In genomic region chrX:86023806-86024205, GRCh38 we compare ENCODE assay signal across 31 cellular contexts. TPM values are rescaled to one million over a fixed set of nuclear protein-coding genes. Genes with fewer than 3 reads are reported as not detected.
DNase-seq lines count a peak whose midpoint lies in the region; ATAC-seq, FAIRE-seq and TF ChIP-seq lines count a peak whose summit lies in the region.
"Had no signal": no experiment of that assay in that cellular context is flagged by ENCODE, and none has a peak within 500 bp of the region (broad histone marks: within the 10 kb centered on the region; RNA-seq: fewer than 3 reads in every experiment).

No MANE protein-coding gene starts in this region.

- no peak overlapping the region for H3K4me3 Mint-ChIP-seq in stimulated activated naive CD8-positive, alpha-beta T cell treated with anti-CD3 and anti-CD28 coated beads, Interleukin-15, amount 100 ng/mL, for 72 hours
- H3K4me3 Mint-ChIP-seq: activated CD4-positive, alpha-beta memory T cell treated with anti-CD3 and anti-CD28 coated beads for 36 hours; activated T-cell treated with anti-CD3 and anti-CD28 coated beads, Interleukin-2, amount 50 U/mL, for 72 hours; CD8-positive, alpha-beta T cell; central memory CD8-positive, alpha-beta T cell; natural killer cell treated with Interleukin-12 subunit alpha and Interleukin-12 subunit beta and Interleukin-15 and Interleukin-18, amount 100 ng/mL, for 72 hours; stimulated activated memory B cell treated with anti-CD40 and anti-IgM and Interleukin-4, amounts not matched to agents 10 μg/mL and 1 μg/mL and 100 μg/mL, for 72 hours had no signal

- TF ChIP-seq CTCF in PC-3 (conservative IDR thresholded peaks at IDR 0.05; ENCODE audit: low read depth, low read length), result no peak

- no peak overlapping the region for H3K4me2 ChIP-seq in PC-3 (ENCODE audit: low read length)
- H3K4me2 ChIP-seq: A549 had no signal

- H3K9me3 Mint-ChIP-seq in stimulated activated naive CD8-positive, alpha-beta T cell treated with anti-CD3 and anti-CD28 coated beads, Interleukin-15, amount 100 ng/mL, for 72 hours, result no peaks in the 10 kb centered on the region
- H3K9me3 Mint-ChIP-seq: activated CD4-positive, alpha-beta memory T cell treated with anti-CD3 and anti-CD28 coated beads for 36 hours; activated T-cell treated with anti-CD3 and anti-CD28 coated beads, Interleukin-2, amount 50 U/mL, for 72 hours; CD8-positive, alpha-beta T cell; central memory CD8-positive, alpha-beta T cell; natural killer cell treated with Interleukin-12 subunit alpha and Interleukin-12 subunit beta and Interleukin-15 and Interleukin-18, amount 100 ng/mL, for 72 hours; stimulated activated memory B cell treated with anti-CD40 and anti-IgM and Interleukin-4, amounts not matched to agents 10 μg/mL and 1 μg/mL and 100 μg/mL, for 72 hours had no signal

- POLR2A ChIA-PET in PC-3 (lab: Charles Lee; ENCODE audit: unreplicated experiment), result no interaction called here

- no peaks in the 10 kb centered on the region for H3F3A ChIP-seq in PC-3 (ENCODE audit: low read length, unreplicated experiment)

- H3K27me3 ChIP-seq in PC-3 (ENCODE audit: low read length), result no peaks in the 10 kb centered on the region
- H3K27me3 ChIP-seq: esophagus muscularis mucosa, heart right ventricle, ovary had no signal

- DNase-seq in ACHN, result peak; percentile 0
- peak; percentile 3 for DNase-seq in HCEC 1CT
- no peak for DNase-seq in PC-3
- DNase-seq in glomerular visceral epithelial cell (ENCODE audit: extremely low spot score), result peak; percentile 4
- no peak for DNase-seq in NCI-H2081 treated with DMSO at 0.1 percent for 48 hours (lab: John Stamatoyannopoulos, UW)
- DNase-seq in stimulated activated naive CD8-positive, alpha-beta T cell treated with anti-CD3 and anti-CD28 coated beads, Interleukin-15, amount 100 ng/mL, for 72 hours, result no peak
- DNase-seq in GM12892 (ENCODE audit: insufficient read length), result no peak
- DNase-seq: activated CD4-positive, alpha-beta memory T cell treated with anti-CD3 and anti-CD28 coated beads for 36 hours; activated CD4-positive, alpha-beta T cell treated with anti-CD3 and anti-CD28 coated beads for 1 hour; activated naive CD4-positive, alpha-beta T cell; activated T-cell treated with anti-CD3 and anti-CD28 coated beads, Interleukin-2, amount 50 U/mL, for 72 hours; CD8-positive, alpha-beta T cell; heart right ventricle; left cardiac atrium; NCI-H1436 treated with DMSO at 0.1 percent for 48 hours; NCI-H446 treated with DMSO at 0.1 percent for 48 hours; NCI-H82; ovary; T-helper 2 cell had no signal

- TF ChIP-seq POLR2A in GM12892 (IDR thresholded peaks at IDR 0.05; ENCODE audit: low read depth, low read length), result no peak

- no peaks in the 10 kb centered on the region for H3K4me1 ChIP-seq in PC-3 (ENCODE audit: insufficient read depth, low read length)
- H3K4me1 ChIP-seq: A549 had no signal

- no peak overlapping the region for H3K9ac ChIP-seq in PC-3 (ENCODE audit: low read length)

- H3K27ac ChIP-seq in PC-3 (ENCODE audit: low read length), result no peak overlapping the region
- H3K27ac ChIP-seq: A549, esophagus muscularis mucosa, heart right ventricle, ovary had no signal

- intact Hi-C loops in PC-3 (cut with micrococcal nuclease), result no loop called here

- no peaks in the 10 kb centered on the region for H3K9me2 ChIP-seq in PC-3 (replicated peaks; ENCODE audit: low read length)

- peaks cover 7% of the 10 kb centered on the region for H3K4me1 Mint-ChIP-seq in stimulated activated naive CD8-positive, alpha-beta T cell treated with anti-CD3 and anti-CD28 coated beads, Interleukin-15, amount 100 ng/mL, for 72 hours

- H3K79me2 ChIP-seq in PC-3 (ENCODE audit: low read length), result no peaks in the 10 kb centered on the region

- CTCF ChIA-PET in PC-3 (lab: Charles Lee), result no interaction called here

- no TSS peak for BruUV-seq in PC-3 (replicated peaks; lab: Mats Ljungman, UMichigan)

- H4K20me1 ChIP-seq in PC-3 (ENCODE audit: low read length), result no peaks in the 10 kb centered on the region

- peak; percentile 37; the same call in 1 of the 2 replicates for ATAC-seq in PC-3
- no peak for ATAC-seq in GM21723 (IDR thresholded peaks at IDR 0.05; ENCODE audit: unreplicated experiment)
- ATAC-seq in stimulated activated naive CD8-positive, alpha-beta T cell treated with anti-CD3 and anti-CD28 coated beads, Interleukin-15, amount 100 ng/mL, for 72 hours, result no peak
- ATAC-seq: A549; CD8-positive, alpha-beta T cell; heart right ventricle; K562; left cardiac atrium; natural killer cell treated with Interleukin-12 subunit alpha and Interleukin-12 subunit beta and Interleukin-15 and Interleukin-18, amount 100 ng/mL, for 72 hours; SK-N-SH treated with all-trans-retinoic acid at 6 μM for 48 hours; stimulated activated memory B cell treated with anti-CD40 and anti-IgM and Interleukin-4, amounts not matched to agents 10 μg/mL and 1 μg/mL and 100 μg/mL, for 72 hours had no signal

- FAIRE-seq in GM12892 (lab: Jason Lieb, UNC), result no peak
- FAIRE-seq: A549, GM18507, H1, K562, urothelium cell line had no signal

- H3K27me3 Mint-ChIP-seq in stimulated activated naive CD8-positive, alpha-beta T cell treated with anti-CD3 and anti-CD28 coated beads, Interleukin-15, amount 100 ng/mL, for 72 hours, result no peaks in the 10 kb centered on the region
- H3K27me3 Mint-ChIP-seq: activated CD4-positive, alpha-beta memory T cell treated with anti-CD3 and anti-CD28 coated beads for 36 hours; central memory CD8-positive, alpha-beta T cell; natural killer cell treated with Interleukin-12 subunit alpha and Interleukin-12 subunit beta and Interleukin-15 and Interleukin-18, amount 100 ng/mL, for 72 hours; stimulated activated memory B cell treated with anti-CD40 and anti-IgM and Interleukin-4, amounts not matched to agents 10 μg/mL and 1 μg/mL and 100 μg/mL, for 72 hours had no signal

- in situ Hi-C loops in ACHN (cut with HindIII; ENCODE audit: low pct_ligation_motif_present, low pct_unique_long_range_greater_than_20kb, low sequenced_read_pairs), result no loop called here

- no peak overlapping the region for H3K4me3 ChIP-seq in PC-3 (ENCODE audit: low read length)
- H3K4me3 ChIP-seq: A549, esophagus muscularis mucosa, heart right ventricle, K562, lung, ovary had no signal

- H3K36me3 ChIP-seq in PC-3 (ENCODE audit: low read depth, low read length), result no peaks in the 10 kb centered on the region; the same call in 1 of the 2 replicates
- H3K36me3 ChIP-seq: ovary had no signal

- no peak overlapping the region for H3K27ac Mint-ChIP-seq in stimulated activated naive CD8-positive, alpha-beta T cell treated with anti-CD3 and anti-CD28 coated beads, Interleukin-15, amount 100 ng/mL, for 72 hours
- H3K27ac Mint-ChIP-seq: activated CD4-positive, alpha-beta memory T cell treated with anti-CD3 and anti-CD28 coated beads for 36 hours; activated T-cell treated with anti-CD3 and anti-CD28 coated beads, Interleukin-2, amount 50 U/mL, for 72 hours; CD8-positive, alpha-beta T cell; natural killer cell treated with Interleukin-12 subunit alpha and Interleukin-12 subunit beta and Interleukin-15 and Interleukin-18, amount 100 ng/mL, for 72 hours; stimulated activated memory B cell treated with anti-CD40 and anti-IgM and Interleukin-4, amounts not matched to agents 10 μg/mL and 1 μg/mL and 100 μg/mL, for 72 hours had no signal

- H2AFZ ChIP-seq in PC-3 (ENCODE audit: low read length), result no peak overlapping the region

- H3K9me3 ChIP-seq in PC-3 (ENCODE audit: low read length), result no peaks in the 10 kb centered on the region
- H3K9me3 ChIP-seq: A549, esophagus muscularis mucosa, heart right ventricle, ovary had no signal

RNA-seq across cellular contexts. Expression of gene CHM, which starts 23.6 kb away (rescaled TPM):
- 13.6 and 14.9 TPM in 2 replicates for total RNA-seq in PC-3 (2014; rRNA removed)
- polyA plus RNA-seq in GM12892 (2012; ENCODE audit: missing spikeins), result 18.4 TPM

Comparison
In these comparisons a context has a peak if more than half of its experiments do, and no peak if none do; other contexts are left out.
1. DNase-seq: peak in ACHN (single experiment), HCEC 1CT (single experiment) and glomerular visceral epithelial cell (single experiment); none in PC-3 (single experiment), NCI-H2081 treated with DMSO at 0.1 percent for 48 hours (single experiment), stimulated activated naive CD8-positive, alpha-beta T cell treated with anti-CD3 and anti-CD28 coated beads, Interleukin-15, amount 100 ng/mL, for 72 hours (0 of 2) and GM12892 (single experiment).